22 cellular contexts compared by ENCODE assay signal in the genomic region with DNA sequence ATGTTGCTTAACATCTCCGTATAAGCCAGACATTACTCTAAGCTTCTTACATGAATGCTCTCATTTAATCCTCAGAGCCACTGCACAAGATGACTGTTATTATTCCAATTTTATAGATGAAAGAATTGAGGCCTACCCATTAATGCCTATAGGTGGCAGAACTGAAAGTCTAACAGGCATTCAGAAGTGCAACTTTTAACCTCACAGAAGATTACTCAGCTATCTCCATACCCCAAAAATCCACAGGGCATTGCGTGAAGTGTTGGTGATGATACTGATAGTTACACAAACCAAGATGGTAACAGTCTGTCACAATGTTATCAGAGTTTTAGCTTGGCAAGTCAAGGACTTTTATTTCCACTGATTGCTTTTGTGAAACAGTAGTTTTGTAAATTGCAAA.
"Had no signal": no experiment of that assay in that cellular context is flagged by ENCODE, and none has a peak within 500 bp of the region (broad histone marks: within the 10 kb centered on the region; RNA-seq: fewer than 3 reads in every experiment).

No MANE protein-coding gene starts in this region.

- H3K27me3 Mint-ChIP-seq: activated naive CD8-positive, alpha-beta T cell treated with anti-CD3 and anti-CD28 coated beads, Interleukin-2, amount 50 U/mL, for 24 hours; memory B cell; stimulated activated naive B cell treated with anti-CD40 and anti-IgM and Interleukin-4, amounts not matched to agents 10 μg/mL and 1 μg/mL and 100 μg/mL, for 72 hours had no signal

- H3K36me3 Mint-ChIP-seq: natural killer cell had no signal

- H3K4me3 Mint-ChIP-seq: activated naive CD8-positive, alpha-beta T cell treated with anti-CD3 and anti-CD28 coated beads, Interleukin-2, amount 50 U/mL, for 24 hours; memory B cell; natural killer cell; stimulated activated naive B cell treated with anti-CD40 and anti-IgM and Interleukin-4, amounts not matched to agents 10 μg/mL and 1 μg/mL and 100 μg/mL, for 72 hours had no signal

- H3K9me3 ChIP-seq: esophagus muscularis mucosa, neutrophil, tibial artery, uterus had no signal

- ATAC-seq: activated CD4-positive, CD25-positive, alpha-beta regulatory T cell treated with anti-CD3 and anti-CD28 coated beads, Interleukin-2, amount 50 U/mL, for 24 hours; activated naive CD8-positive, alpha-beta T cell treated with anti-CD3 and anti-CD28 coated beads, Interleukin-2, amount 50 U/mL, for 24 hours; left ventricle myocardium superior; natural killer cell; stimulated activated naive B cell treated with anti-CD40 and anti-IgM and Interleukin-4, amounts not matched to agents 10 μg/mL and 1 μg/mL and 100 μg/mL, for 72 hours had no signal

- FAIRE-seq: astrocyte, endometrium had no signal

- H3K4me1 Mint-ChIP-seq: activated naive CD8-positive, alpha-beta T cell treated with anti-CD3 and anti-CD28 coated beads, Interleukin-2, amount 50 U/mL, for 24 hours; natural killer cell had no signal

- DNase-seq: activated CD4-positive, alpha-beta T cell treated with anti-CD3 and anti-CD28 coated beads, Interleukin-2, amount 50 U/mL, for 1 hour; activated CD8-positive, alpha-beta memory T cell treated with anti-CD3 and anti-CD28 coated beads for 24 hours; activated naive CD4-positive, alpha-beta T cell treated with Interleukin-2 at 50 U/mL for 16 hours; activated naive CD8-positive, alpha-beta T cell treated with anti-CD3 and anti-CD28 coated beads, Interleukin-2, amount 50 U/mL, for 24 hours; foreskin fibroblast; kidney glomerular epithelial cell; left ventricle myocardium superior; natural killer cell; retina; stimulated activated CD4-positive, alpha-beta T cell treated with anti-CD3 and anti-CD28 coated beads, Interleukin-15, amount 100 ng/mL, for 24 hours; stimulated activated CD4-positive, alpha-beta T cell treated with anti-CD3 and anti-CD28 coated beads, Interleukin-4, amount 100 ng/mL, for 1 hour; stimulated activated naive B cell treated with anti-CD40 and anti-IgM and Interleukin-4, amounts not matched to agents 10 μg/mL and 1 μg/mL and 100 μg/mL, for 72 hours; T1000; tibial artery; uterus had no signal

- H3K4me3 ChIP-seq: esophagus muscularis mucosa, skin epidermis, tibial artery, uterus had no signal

- H3K27ac Mint-ChIP-seq: activated naive CD8-positive, alpha-beta T cell treated with anti-CD3 and anti-CD28 coated beads, Interleukin-2, amount 50 U/mL, for 24 hours; memory B cell; natural killer cell; stimulated activated naive B cell treated with anti-CD40 and anti-IgM and Interleukin-4, amounts not matched to agents 10 μg/mL and 1 μg/mL and 100 μg/mL, for 72 hours had no signal

- H3K9me3 Mint-ChIP-seq: activated naive CD8-positive, alpha-beta T cell treated with anti-CD3 and anti-CD28 coated beads, Interleukin-2, amount 50 U/mL, for 24 hours; natural killer cell had no signal
